Comparison of ENCODE assay signal across 17 cellular contexts in the genomic region with DNA sequence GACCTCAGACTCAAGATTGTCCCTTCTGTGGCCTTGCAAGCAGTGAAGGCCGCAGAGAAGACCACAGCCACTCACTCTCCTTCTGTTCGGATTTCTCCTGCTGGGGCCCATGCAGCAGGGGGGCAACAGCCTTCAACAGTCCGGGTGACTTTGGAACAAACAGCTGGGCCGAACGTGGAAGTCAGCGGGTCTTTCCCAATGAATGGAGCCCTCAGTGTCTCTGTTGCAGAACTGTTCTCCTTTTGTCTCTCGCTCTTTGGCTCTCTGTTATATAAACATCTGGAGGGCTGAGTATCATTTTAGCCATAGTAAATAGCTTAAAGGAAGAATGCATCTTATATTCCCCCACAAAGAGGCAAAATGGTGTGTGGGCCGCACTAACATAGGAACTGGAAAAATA.
"Had no signal": no experiment of that assay in that cellular context is flagged by ENCODE, and none has a peak within 500 bp of the region (broad histone marks: within the 10 kb centered on the region; RNA-seq: fewer than 3 reads in every experiment).

No MANE protein-coding gene starts in this region.

- ATAC-seq: activated CD4-positive, alpha-beta T cell treated with anti-CD3 and anti-CD28 coated beads for 36 hours; effector memory CD8-positive, alpha-beta T cell; left lobe of liver; stimulated activated naive CD8-positive, alpha-beta T cell treated with anti-CD3 and anti-CD28 coated beads, Interleukin-15, amount 100 ng/mL, for 72 hours had no signal

- DNase-seq: activated CD4-positive, alpha-beta T cell treated with anti-CD3 and anti-CD28 coated beads for 36 hours; activated naive CD4-positive, alpha-beta T cell treated with Interleukin-2 at 50 U/mL for 16 hours; central memory CD4-positive, alpha-beta T cell; cortex of kidney; effector memory CD8-positive, alpha-beta T cell; mesenchymal stem cell; stimulated activated CD4-positive, alpha-beta T cell treated with anti-CD3 and anti-CD28 coated beads, Interleukin-4, amount 100 ng/mL, for 4 hours; stimulated activated naive CD8-positive, alpha-beta T cell treated with anti-CD3 and anti-CD28 coated beads, Interleukin-15, amount 100 ng/mL, for 72 hours; T-helper 1 cell; thyroid gland; WERI-Rb-1 had no signal

- H3K4me3 ChIP-seq: neural progenitor cell, right atrium auricular region, skin epidermis, thyroid gland, vagina had no signal

- H3K27me3 ChIP-seq: neural progenitor cell, right atrium auricular region, thyroid gland, vagina had no signal

- H3K27ac ChIP-seq: neural progenitor cell, parathyroid adenoma, right atrium auricular region, skin epidermis, thyroid gland, vagina, WERI-Rb-1 had no signal
